ENCODE assay signal across 1 cellular context in the genomic region with DNA sequence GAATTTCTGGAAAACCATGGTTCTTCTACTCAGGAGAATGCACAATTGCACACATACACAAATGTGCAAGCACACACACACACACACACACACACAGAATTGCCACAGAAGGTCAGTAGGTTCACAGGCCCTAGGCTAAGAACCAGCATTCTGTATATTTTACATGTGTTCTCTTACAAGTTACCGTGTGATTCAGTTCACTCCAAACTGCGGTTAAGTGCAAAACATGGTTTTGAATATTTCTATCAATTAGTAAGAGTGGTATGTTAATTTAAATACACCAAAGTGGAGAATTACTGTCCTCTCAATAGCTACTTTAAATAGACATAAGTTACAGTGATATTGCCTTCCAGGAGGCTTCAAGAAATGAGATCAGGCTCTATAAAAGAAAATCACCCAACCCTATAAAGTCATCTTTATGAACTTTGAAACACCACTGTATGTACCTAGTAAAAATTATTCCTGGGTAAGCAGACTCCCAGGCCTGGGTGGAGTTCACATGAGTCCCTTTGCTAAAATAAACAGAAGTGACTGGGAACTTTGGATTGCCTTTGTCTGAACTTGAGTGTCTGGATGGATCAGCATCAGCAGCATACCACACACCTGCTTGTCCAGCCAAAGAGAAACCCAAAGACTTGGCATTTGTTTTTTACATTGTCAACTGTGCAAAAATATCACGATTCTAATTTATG.
TF ChIP-seq lines count a peak whose summit lies in the region.

No MANE protein-coding gene starts in this region.

TF ChIP-seq in HepG2, 621 proteins besides CTCF, POLR2A, EP300 and RAD21 (continued from another document):
- TF ChIP-seq, protein P1, sequence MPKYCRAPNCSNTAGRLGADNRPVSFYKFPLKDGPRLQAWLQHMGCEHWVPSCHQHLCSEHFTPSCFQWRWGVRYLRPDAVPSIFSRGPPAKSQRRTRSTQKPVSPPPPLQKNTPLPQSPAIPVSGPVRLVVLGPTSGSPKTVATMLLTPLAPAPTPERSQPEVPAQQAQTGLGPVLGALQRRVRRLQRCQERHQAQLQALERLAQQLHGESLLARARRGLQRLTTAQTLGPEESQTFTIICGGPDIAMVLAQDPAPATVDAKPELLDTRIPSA (CRISPR knock-in tag; IDR thresholded peaks at IDR 0.05; ENCODE audit: borderline replicate concordance), result no peak
TF ChIP-seq in HepG2: peak in this region for 0.
